22 cellular contexts compared by ENCODE assay signal in genomic region chr6:87870606-87871005, GRCh38.
"Had no signal": no experiment of that assay in that cellular context is flagged by ENCODE, and none has a peak within 500 bp of the region (broad histone marks: within the 10 kb centered on the region; RNA-seq: fewer than 3 reads in every experiment).

No MANE protein-coding gene starts in this region.

- H3K9me3 Mint-ChIP-seq: activated CD4-positive, alpha-beta T cell treated with anti-CD3 and anti-CD28 coated beads, Interleukin-2, amount 10 ng/mL, durations not matched to agents 7 days and 5 days; activated naive CD4-positive, alpha-beta T cell treated with anti-CD3 and anti-CD28 coated beads, Interleukin-2, amount 10 ng/mL, durations not matched to agents 7 days and 5 days; activated naive CD8-positive, alpha-beta T cell treated with anti-CD3 and anti-CD28 coated beads, Interleukin-2, amount 50 U/mL, for 24 hours; effector memory CD8-positive, alpha-beta T cell; naive thymus-derived CD8-positive, alpha-beta T cell; stimulated activated naive B cell treated with anti-CD40 and anti-IgM and Interleukin-4, amounts not matched to agents 10 μg/mL and 1 μg/mL and 100 μg/mL, for 72 hours had no signal

- H3K27me3 ChIP-seq: sigmoid colon, tibial artery, vagina had no signal

- H3K36me3 ChIP-seq: sigmoid colon, spleen, tibial artery, vagina had no signal

- H3K4me1 ChIP-seq: spleen, tibial artery had no signal

- FAIRE-seq: frontal cortex had no signal

- H3K4me3 ChIP-seq: sigmoid colon, spleen, tibial artery, vagina had no signal

- H3K36me3 Mint-ChIP-seq: activated naive CD4-positive, alpha-beta T cell treated with anti-CD3 and anti-CD28 coated beads, Interleukin-2, amount 10 ng/mL, durations not matched to agents 7 days and 5 days; naive thymus-derived CD8-positive, alpha-beta T cell; stimulated activated naive B cell treated with anti-CD40 and anti-IgM and Interleukin-4, amounts not matched to agents 10 μg/mL and 1 μg/mL and 100 μg/mL, for 72 hours had no signal

- H3K9me3 ChIP-seq: sigmoid colon, spleen, tibial artery, vagina had no signal

- DNase-seq: activated CD4-positive, alpha-beta T cell treated with anti-CD3 and anti-CD28 coated beads, Interleukin-2, amount 10 ng/mL, durations not matched to agents 7 days and 5 days; activated CD8-positive, alpha-beta memory T cell treated with anti-CD3 and anti-CD28 coated beads, Interleukin-2, amount 50 U/mL, for 4 hours; activated effector memory CD4-positive, alpha-beta T cell treated with Interleukin-2 at 50 U/mL for 16 hours; activated naive CD4-positive, alpha-beta T cell treated with anti-CD3 and anti-CD28 coated beads, Interleukin-2, amount 10 ng/mL, durations not matched to agents 7 days and 5 days; activated naive CD8-positive, alpha-beta T cell treated with anti-CD3 and anti-CD28 coated beads, Interleukin-2, amount 50 U/mL, for 24 hours; activated T-cell treated with anti-CD3 and anti-CD28 coated beads, Interleukin-2, amount 50 U/mL, for 48 hours; aorta; effector memory CD8-positive, alpha-beta T cell; head of caudate nucleus; kidney glomerular epithelial cell; mesenchymal stem cell; naive thymus-derived CD8-positive, alpha-beta T cell; nucleus accumbens; sigmoid colon; spleen; stimulated activated naive B cell treated with anti-CD40 and anti-IgM and Interleukin-4, amounts not matched to agents 10 μg/mL and 1 μg/mL and 100 μg/mL, for 72 hours; T-helper 1 cell; tibial artery had no signal

- H3K4me3 Mint-ChIP-seq: activated CD4-positive, alpha-beta T cell treated with anti-CD3 and anti-CD28 coated beads, Interleukin-2, amount 10 ng/mL, durations not matched to agents 7 days and 5 days; activated naive CD4-positive, alpha-beta T cell treated with anti-CD3 and anti-CD28 coated beads, Interleukin-2, amount 10 ng/mL, durations not matched to agents 7 days and 5 days; activated naive CD8-positive, alpha-beta T cell treated with anti-CD3 and anti-CD28 coated beads, Interleukin-2, amount 50 U/mL, for 24 hours; effector memory CD8-positive, alpha-beta T cell; naive thymus-derived CD8-positive, alpha-beta T cell; stimulated activated naive B cell treated with anti-CD40 and anti-IgM and Interleukin-4, amounts not matched to agents 10 μg/mL and 1 μg/mL and 100 μg/mL, for 72 hours had no signal

- ATAC-seq: activated CD4-positive, CD25-positive, alpha-beta regulatory T cell treated with anti-CD3 and anti-CD28 coated beads, Interleukin-2, amount 50 U/mL, for 24 hours; activated naive CD8-positive, alpha-beta T cell treated with anti-CD3 and anti-CD28 coated beads, Interleukin-2, amount 50 U/mL, for 24 hours; effector memory CD8-positive, alpha-beta T cell; naive thymus-derived CD8-positive, alpha-beta T cell; stimulated activated naive B cell treated with anti-CD40 and anti-IgM and Interleukin-4, amounts not matched to agents 10 μg/mL and 1 μg/mL and 100 μg/mL, for 72 hours had no signal

- H3K27ac Mint-ChIP-seq: activated CD4-positive, alpha-beta T cell treated with anti-CD3 and anti-CD28 coated beads, Interleukin-2, amount 10 ng/mL, durations not matched to agents 7 days and 5 days; activated naive CD4-positive, alpha-beta T cell treated with anti-CD3 and anti-CD28 coated beads, Interleukin-2, amount 10 ng/mL, durations not matched to agents 7 days and 5 days; activated naive CD8-positive, alpha-beta T cell treated with anti-CD3 and anti-CD28 coated beads, Interleukin-2, amount 50 U/mL, for 24 hours; effector memory CD8-positive, alpha-beta T cell; naive thymus-derived CD8-positive, alpha-beta T cell; stimulated activated naive B cell treated with anti-CD40 and anti-IgM and Interleukin-4, amounts not matched to agents 10 μg/mL and 1 μg/mL and 100 μg/mL, for 72 hours had no signal

- H3K27ac ChIP-seq: epithelial cell of prostate, spleen, tibial artery, vagina had no signal

- H3K4me1 Mint-ChIP-seq: activated CD4-positive, alpha-beta T cell treated with anti-CD3 and anti-CD28 coated beads, Interleukin-2, amount 10 ng/mL, durations not matched to agents 7 days and 5 days; activated naive CD4-positive, alpha-beta T cell treated with anti-CD3 and anti-CD28 coated beads, Interleukin-2, amount 10 ng/mL, durations not matched to agents 7 days and 5 days; activated naive CD8-positive, alpha-beta T cell treated with anti-CD3 and anti-CD28 coated beads, Interleukin-2, amount 50 U/mL, for 24 hours; naive thymus-derived CD8-positive, alpha-beta T cell; stimulated activated naive B cell treated with anti-CD40 and anti-IgM and Interleukin-4, amounts not matched to agents 10 μg/mL and 1 μg/mL and 100 μg/mL, for 72 hours had no signal
